ENCODE assay signal across 18 cellular contexts in genomic region chr19:44697670-44698034, GRCh38. TPM values are rescaled to one million over a fixed set of nuclear protein-coding genes. Genes with fewer than 3 reads are reported as not detected.
DNase-seq lines count a peak whose midpoint lies in the region; ATAC-seq and TF ChIP-seq lines count a peak whose summit lies in the region.
"Had no signal": no experiment of that assay in that cellular context is flagged by ENCODE, and none has a peak within 500 bp of the region (broad histone marks: within the 10 kb centered on the region; RNA-seq: fewer than 3 reads in every experiment).

No MANE protein-coding gene starts in this region.

- H3K4me2 ChIP-seq in neural progenitor cell: no peak overlapping the region

- H3K36me3 Mint-ChIP-seq in natural killer cell treated with Interleukin-12 subunit alpha and Interleukin-12 subunit beta and Interleukin-15 and Interleukin-18, amount 100 ng/mL, for 72 hours: no peaks in the 10 kb centered on the region
- H3K36me3 Mint-ChIP-seq in natural killer cell (no peaks in the 10 kb centered on the region), neural progenitor cell (no peaks in the 10 kb centered on the region), T-cell (no peaks in the 10 kb centered on the region)
- H3K36me3 Mint-ChIP-seq: CD4-positive, alpha-beta memory T cell had no signal

- no peaks in the 10 kb centered on the region for H3K9me3 Mint-ChIP-seq in natural killer cell treated with Interleukin-12 subunit alpha and Interleukin-12 subunit beta and Interleukin-15 and Interleukin-18, amount 100 ng/mL, for 72 hours
- H3K9me3 Mint-ChIP-seq in natural killer cell (no peaks in the 10 kb centered on the region), neural progenitor cell (no peaks in the 10 kb centered on the region), T-cell (no peaks in the 10 kb centered on the region)
- H3K9me3 Mint-ChIP-seq: CD4-positive, alpha-beta memory T cell had no signal

- H3K4me1 Mint-ChIP-seq in natural killer cell treated with Interleukin-12 subunit alpha and Interleukin-12 subunit beta and Interleukin-15 and Interleukin-18, amount 100 ng/mL, for 72 hours (ENCODE audit: low read depth in 2 of 2): peaks cover 3 to 9% of the 10 kb centered on the region in 2 donors
- peaks cover 0 to 2% of the 10 kb centered on the region in 2 donors for H3K4me1 Mint-ChIP-seq in natural killer cell
- peaks cover 4% of the 10 kb centered on the region for H3K4me1 Mint-ChIP-seq in neural progenitor cell
- peaks cover 8 to 12% (median 9%) of the 10 kb centered on the region in 3 donors for H3K4me1 Mint-ChIP-seq in T-cell

- CTCF ChIA-PET in T-cell (lab: Charles Lee): no interaction called here

- H3K4me1 ChIP-seq in colonic mucosa (peaks cover under 1% of the 10 kb centered on the region), neural progenitor cell (no peaks in the 10 kb centered on the region)

- H3K4me3 ChIP-seq in colonic mucosa: no peak overlapping the region
- no peak overlapping the region for H3K4me3 ChIP-seq in neural progenitor cell

- TF ChIP-seq CTCF in natural killer cell (IDR thresholded peaks at IDR 0.05): no peak
- TF ChIP-seq CTCF in colonic mucosa (IDR thresholded peaks at IDR 0.05): no peak
- TF ChIP-seq CTCF in neural progenitor cell (IDR thresholded peaks at IDR 0.05): no peak

- intact Hi-C loops in natural killer cell (cut with micrococcal nuclease) (loop anchor here (10.0 kb wide), 1 partner anchor 147 kb away; the partner anchor contains the start of gene NECTIN2), colonic mucosa (cut with DNase I) (no loop called here)

- no peaks in the 10 kb centered on the region for H3K9me3 ChIP-seq in colonic mucosa
- no peaks in the 10 kb centered on the region for H3K9me3 ChIP-seq in neural progenitor cell (ENCODE audit: low read depth)

- peak overlapping the region in 1 of 2 donors; percentile 68 for H3K27ac Mint-ChIP-seq in natural killer cell treated with Interleukin-12 subunit alpha and Interleukin-12 subunit beta and Interleukin-15 and Interleukin-18, amount 100 ng/mL, for 72 hours
- H3K27ac Mint-ChIP-seq in natural killer cell: no peak overlapping the region
- peak overlapping the region; percentile 37 for H3K27ac Mint-ChIP-seq in neural progenitor cell
- H3K27ac Mint-ChIP-seq in T-cell: peak overlapping the region in 1 of 2 donors; percentile 46

- H3K9ac ChIP-seq in colonic mucosa (ENCODE audit: low read depth in 2 of 2, low read length in 2 of 2): peak overlapping the region; percentile 50 to 59
- H3K9ac ChIP-seq in neural progenitor cell: no peak overlapping the region

- no peak overlapping the region for H3K4me3 Mint-ChIP-seq in natural killer cell treated with Interleukin-12 subunit alpha and Interleukin-12 subunit beta and Interleukin-15 and Interleukin-18, amount 100 ng/mL, for 72 hours
- H3K4me3 Mint-ChIP-seq in natural killer cell (no peak overlapping the region), neural progenitor cell (no peak overlapping the region), T-cell (no peak overlapping the region)
- H3K4me3 Mint-ChIP-seq: CD4-positive, alpha-beta memory T cell had no signal

- peaks cover 9 to 14% of the 10 kb centered on the region in 2 donors for H3K27me3 Mint-ChIP-seq in natural killer cell treated with Interleukin-12 subunit alpha and Interleukin-12 subunit beta and Interleukin-15 and Interleukin-18, amount 100 ng/mL, for 72 hours
- H3K27me3 Mint-ChIP-seq in natural killer cell (ENCODE audit: low read depth in 2 of 2): peaks cover 0 to 7% of the 10 kb centered on the region in 2 donors
- no peaks in the 10 kb centered on the region for H3K27me3 Mint-ChIP-seq in neural progenitor cell (ENCODE audit: insufficient read depth, low read depth)
- peaks cover 0 to 3% of the 10 kb centered on the region in 2 donors for H3K27me3 Mint-ChIP-seq in T-cell
- H3K27me3 Mint-ChIP-seq: CD4-positive, alpha-beta memory T cell had no signal

- no peaks in the 10 kb centered on the region for H3K79me2 ChIP-seq in neural progenitor cell (ENCODE audit: low read depth)

- ATAC-seq in natural killer cell treated with Interleukin-12 subunit alpha and Interleukin-12 subunit beta and Interleukin-15 and Interleukin-18, amount 100 ng/mL, for 72 hours: peak; percentile 32 to 33
- ATAC-seq in natural killer cell: no peak
- no peak for ATAC-seq in T-cell (replicated peaks in 1 of 4)
- ATAC-seq: PC-3 had no signal

- H2AFZ ChIP-seq in neural progenitor cell (replicated peaks): no peak overlapping the region

- no peaks in the 10 kb centered on the region for H3K27me3 ChIP-seq in colonic mucosa
- H3K27me3 ChIP-seq in neural progenitor cell: no peaks in the 10 kb centered on the region

- no peak for DNase-seq in natural killer cell treated with Interleukin-12 subunit alpha and Interleukin-12 subunit beta and Interleukin-15 and Interleukin-18, amount 100 ng/mL, for 72 hours (ENCODE audit: low spot score)
- DNase-seq in natural killer cell (no peak), colonic mucosa (no peak), neural progenitor cell (ENCODE audit: low spot score) (no peak), UCSD-AML1 (lab: John Stamatoyannopoulos, UW; ENCODE audit: unreplicated experiment) (no peak), T-cell (no peak), COR-L47 (lab: John Stamatoyannopoulos, UW) (no peak)
- no peak for DNase-seq in activated CD4-positive, alpha-beta T cell treated with anti-CD3 and anti-CD28 coated beads for 1 hour
- DNase-seq: AML-193; CD4-positive, alpha-beta memory T cell; GOT3; KG1; NCI-H1048; NCI-H1694; NCI-H446; PC-3 had no signal

- H3K36me3 ChIP-seq in colonic mucosa (no peaks in the 10 kb centered on the region), neural progenitor cell (no peaks in the 10 kb centered on the region)

- H3K27ac ChIP-seq in colonic mucosa: no peak overlapping the region
- H3K27ac ChIP-seq in neural progenitor cell: no peak overlapping the region

- POLR2A ChIA-PET in T-cell (lab: Charles Lee): no interaction called here

- no peaks in the 10 kb centered on the region for H4K20me1 ChIP-seq in neural progenitor cell (ENCODE audit: low read depth)

- H3F3A ChIP-seq in neural progenitor cell (ENCODE audit: low read depth): no peaks in the 10 kb centered on the region

RNA-seq across cellular contexts. Expression of gene CEACAM16, which starts 1.3 kb away (rescaled TPM):
- total RNA-seq in natural killer cell treated with Interleukin-12 subunit alpha and Interleukin-12 subunit beta and Interleukin-15 and Interleukin-18, amount 100 ng/mL, for 72 hours: not detected
- total RNA-seq in natural killer cell (not detected), colonic mucosa (under 1 TPM in 1 of 2 donors, not detected in 1; 0.52 TPM), neural progenitor cell (ENCODE audit: low replicate concordance) (not detected in 2 replicates), T-cell (not detected)
- total RNA-seq: A673; CD4-positive, alpha-beta memory T cell; M059J; PC-3 had no signal

RNA-seq across cellular contexts. Expression of gene CEACAM19, which starts 26.4 kb away (rescaled TPM):
- total RNA-seq in natural killer cell treated with Interleukin-12 subunit alpha and Interleukin-12 subunit beta and Interleukin-15 and Interleukin-18, amount 100 ng/mL, for 72 hours: 1 to 10 TPM; 1.6 to 1.9 TPM
- 1 to 10 TPM; 2.6 to 4.1 (median 2.7) TPM for total RNA-seq in natural killer cell
- total RNA-seq in colonic mucosa: 1 to 10 TPM; 5.3 to 6.1 TPM
- 0.09 and 0.59 TPM in 2 replicates for total RNA-seq in neural progenitor cell (ENCODE audit: low replicate concordance)
- 1 to 10 TPM in 3 of 5 donors, under 1 TPM in 2; 0.57 to 2.7 (median 1.0) TPM for total RNA-seq in T-cell

RNA-seq across cellular contexts. Expression of gene BCL3, which starts 50.9 kb away (rescaled TPM):
- 100 to 1,000 TPM; 117 to 122 TPM for total RNA-seq in natural killer cell treated with Interleukin-12 subunit alpha and Interleukin-12 subunit beta and Interleukin-15 and Interleukin-18, amount 100 ng/mL, for 72 hours
- total RNA-seq in natural killer cell: 100 to 1,000 TPM; 152 to 199 (median 164) TPM
- 10 to 100 TPM; 76.4 to 99.5 TPM for total RNA-seq in colonic mucosa
- total RNA-seq in neural progenitor cell (ENCODE audit: low replicate concordance): not detected in 2 replicates
- 100 to 1,000 TPM in 1 of 5 donors, 10 to 100 TPM in 4; 18.7 to 103 (median 19.4) TPM for total RNA-seq in T-cell

RNA-seq across cellular contexts. Expression of gene PVR, which starts 53.9 kb away (rescaled TPM):
- 10 to 100 TPM; 11.7 to 20.3 TPM for total RNA-seq in natural killer cell treated with Interleukin-12 subunit alpha and Interleukin-12 subunit beta and Interleukin-15 and Interleukin-18, amount 100 ng/mL, for 72 hours
- 10 to 100 TPM in 1 of 3 donors, 1 to 10 TPM in 2; 6.6 to 12.6 (median 7.9) TPM for total RNA-seq in natural killer cell
- total RNA-seq in colonic mucosa: 10 to 100 TPM; 44.7 to 54.6 TPM
- total RNA-seq in neural progenitor cell (ENCODE audit: low replicate concordance): 4.4 and 10.8 TPM in 2 replicates
- 1 to 10 TPM; 1.2 to 3.4 (median 2.8) TPM for total RNA-seq in T-cell

Comparison
In these comparisons a context has a peak if more than half of its experiments do, and no peak if none do; other contexts are left out.
1. ATAC-seq: peak in natural killer cell treated with Interleukin-12 subunit alpha and Interleukin-12 subunit beta and Interleukin-15 and Interleukin-18, amount 100 ng/mL, for 72 hours (2 of 2); none in natural killer cell (0 of 3) and T-cell (0 of 4).
2. RNA of gene BCL3, which starts 50.9 kb away (total RNA-seq): 152 to 199 TPM in natural killer cell, 117 to 122 TPM in natural killer cell treated with Interleukin-12 subunit alpha and Interleukin-12 subunit beta and Interleukin-15 and Interleukin-18, amount 100 ng/mL, for 72 hours, 76.4 to 99.5 TPM in colonic mucosa and 18.7 to 103 TPM in T-cell; not detected in neural progenitor cell; every median in the first group is over 10 times any median in the second.